7 cellular contexts compared by ENCODE assay signal in genomic region chr1:26278303-26278702, GRCh38. TPM values are rescaled to one million over a fixed set of nuclear protein-coding genes. Genes with fewer than 3 reads are reported as not detected.
A peak's percentile ranks its signal among the peaks of the same experiment; 100 is the strongest.
DNase-seq lines count a peak whose midpoint lies in the region; ATAC-seq and TF ChIP-seq lines count a peak whose summit lies in the region.

No MANE protein-coding gene starts in this region.

- peak overlapping the region; percentile 92 for H3K4me3 Mint-ChIP-seq in activated T-helper 1 cell treated with anti-CD3 and anti-CD28 coated beads, Interleukin-12 subunit alpha, Interleukin-12 subunit beta, Interleukin-2, Interleukin-4 antibody, amounts not matched to agents 30 ng/mL and 10 ng/mL and 1 ng/mL, durations not matched to agents 14 hours and 24 hours and 36 hours

- H3K27ac ChIP-seq in HL-60 (replicated peaks) (peak overlapping the region; percentile 88), stomach (peak overlapping the region; percentile 93 to 100 (median 98))

- no peaks in the 10 kb centered on the region for H3K27me3 Mint-ChIP-seq in activated T-helper 1 cell treated with anti-CD3 and anti-CD28 coated beads, Interleukin-12 subunit alpha, Interleukin-12 subunit beta, Interleukin-2, Interleukin-4 antibody, amounts not matched to agents 30 ng/mL and 10 ng/mL and 1 ng/mL, durations not matched to agents 14 hours and 24 hours and 36 hours (ENCODE audit: insufficient read depth)

- H3K9me3 Mint-ChIP-seq in activated T-helper 1 cell treated with anti-CD3 and anti-CD28 coated beads, Interleukin-12 subunit alpha, Interleukin-12 subunit beta, Interleukin-2, Interleukin-4 antibody, amounts not matched to agents 30 ng/mL and 10 ng/mL and 1 ng/mL, durations not matched to agents 14 hours and 24 hours and 36 hours: no peaks in the 10 kb centered on the region

- H3K27ac Mint-ChIP-seq in activated T-helper 1 cell treated with anti-CD3 and anti-CD28 coated beads, Interleukin-12 subunit alpha, Interleukin-12 subunit beta, Interleukin-2, Interleukin-4 antibody, amounts not matched to agents 30 ng/mL and 10 ng/mL and 1 ng/mL, durations not matched to agents 14 hours and 24 hours and 36 hours: peak overlapping the region; percentile 86

- H3K4me1 ChIP-seq in stomach: peaks cover 61 to 75% (median 72%) of the 10 kb centered on the region in 4 donors

- H3K4me3 ChIP-seq in HL-60 (replicated peaks; ENCODE audit: insufficient read depth, low read length): no peak overlapping the region
- no peak overlapping the region for H3K4me3 ChIP-seq in stomach

- peaks cover 0 to 22% (median 14%) of the 10 kb centered on the region in 4 donors for H3K36me3 ChIP-seq in stomach

- no peaks in the 10 kb centered on the region for H3K27me3 ChIP-seq in HL-60 (ENCODE audit: insufficient read depth, poor library complexity, severe bottlenecking)
- no peaks in the 10 kb centered on the region for H3K27me3 ChIP-seq in stomach

- no peak for ATAC-seq in HG03378 (IDR thresholded peaks at IDR 0.05; ENCODE audit: unreplicated experiment)

- intact Hi-C loops in activated T-helper 1 cell treated with anti-CD3 and anti-CD28 coated beads, Interleukin-12 subunit alpha, Interleukin-12 subunit beta, Interleukin-2, Interleukin-4 antibody, amounts not matched to agents 30 ng/mL and 10 ng/mL and 1 ng/mL, durations not matched to agents 14 hours and 24 hours and 36 hours (cut with micrococcal nuclease): loop anchor here (2.0 kb wide), 2 partner anchors 154 to 304 kb away; partner anchors contain the start of gene DHDDS
- intact Hi-C loops in stomach (cut with DNase I; ENCODE audit: low total_unique reads): no loop called here

- TF ChIP-seq EP300 in stomach (IDR thresholded peaks at IDR 0.05): no peak

- TF ChIP-seq POLR2A in stomach (IDR thresholded peaks at IDR 0.05): no peak

- DNase-seq in HL-60 (ENCODE audit: low read depth in 1 of 2, low spot score in 1 of 2) (no peak), foreskin melanocyte (peak; percentile 90), stomach (peak; percentile 68), iPS-NIHi11 (ENCODE audit: low spot score) (no peak), middle frontal gyrus (ENCODE audit: extremely low spot score, low spot score) (no peak)
- no peak for DNase-seq in activated T-helper 1 cell treated with anti-CD3 and anti-CD28 coated beads, Interleukin-12 subunit alpha, Interleukin-12 subunit beta, Interleukin-2, Interleukin-4 antibody, amounts not matched to agents 30 ng/mL and 10 ng/mL and 1 ng/mL, durations not matched to agents 14 hours and 24 hours and 36 hours (ENCODE audit: low spot score)

- TF ChIP-seq CTCF in HL-60 (IDR thresholded peaks at IDR 0.05; ENCODE audit: insufficient read depth, low read length): no peak
- TF ChIP-seq CTCF in stomach (IDR thresholded peaks at IDR 0.05): no peak

- WGBS in stomach, 5 donors: 18 to 42% (median 34%) methylated on average over 4 of the region's 4 CpGs

- peaks cover 75% of the 10 kb centered on the region for H3K4me1 Mint-ChIP-seq in activated T-helper 1 cell treated with anti-CD3 and anti-CD28 coated beads, Interleukin-12 subunit alpha, Interleukin-12 subunit beta, Interleukin-2, Interleukin-4 antibody, amounts not matched to agents 30 ng/mL and 10 ng/mL and 1 ng/mL, durations not matched to agents 14 hours and 24 hours and 36 hours (ENCODE audit: low read depth)

- no peaks in the 10 kb centered on the region for H3K9me3 ChIP-seq in stomach

- peaks cover 45% of the 10 kb centered on the region for H3K36me3 Mint-ChIP-seq in activated T-helper 1 cell treated with anti-CD3 and anti-CD28 coated beads, Interleukin-12 subunit alpha, Interleukin-12 subunit beta, Interleukin-2, Interleukin-4 antibody, amounts not matched to agents 30 ng/mL and 10 ng/mL and 1 ng/mL, durations not matched to agents 14 hours and 24 hours and 36 hours (ENCODE audit: low read depth)

RNA-seq across cellular contexts. Expression of gene SH3BGRL3, which starts 1.6 kb away (rescaled TPM):
- total RNA-seq in activated T-helper 1 cell treated with anti-CD3 and anti-CD28 coated beads, Interleukin-12 subunit alpha, Interleukin-12 subunit beta, Interleukin-2, Interleukin-4 antibody, amounts not matched to agents 30 ng/mL and 10 ng/mL and 1 ng/mL, durations not matched to agents 14 hours and 24 hours and 36 hours: 551 and 575 TPM in 2 replicates
- total RNA-seq in stomach: 100 to 1,000 TPM in 1 of 5 donors, 10 to 100 TPM in 3, 1 to 10 TPM in 1; 7.2 to 102 (median 29.5) TPM
- 100 to 1,000 TPM; 142 to 267 (median 227) TPM for polyA plus RNA-seq in stomach

RNA-seq across cellular contexts. Expression of gene UBXN11, which starts 28.1 kb away (rescaled TPM):
- 14.8 and 22.1 TPM in 2 replicates for total RNA-seq in activated T-helper 1 cell treated with anti-CD3 and anti-CD28 coated beads, Interleukin-12 subunit alpha, Interleukin-12 subunit beta, Interleukin-2, Interleukin-4 antibody, amounts not matched to agents 30 ng/mL and 10 ng/mL and 1 ng/mL, durations not matched to agents 14 hours and 24 hours and 36 hours
- 10 to 100 TPM in 3 of 5 donors, 1 to 10 TPM in 2; 7.3 to 12.9 (median 12.2) TPM for total RNA-seq in stomach
- polyA plus RNA-seq in stomach: 10 to 100 TPM; 14.4 to 26.3 (median 19.3) TPM

RNA-seq across cellular contexts. Expression of gene CD52, which starts 39.5 kb away (rescaled TPM):
- 394 and 411 TPM in 2 replicates for total RNA-seq in activated T-helper 1 cell treated with anti-CD3 and anti-CD28 coated beads, Interleukin-12 subunit alpha, Interleukin-12 subunit beta, Interleukin-2, Interleukin-4 antibody, amounts not matched to agents 30 ng/mL and 10 ng/mL and 1 ng/mL, durations not matched to agents 14 hours and 24 hours and 36 hours
- 10 to 100 TPM in 2 of 5 donors, 1 to 10 TPM in 1, not detected in 2; 5.1 to 15.2 (median 10.7) TPM for total RNA-seq in stomach
- 10 to 100 TPM; 27.3 to 68.2 (median 48.7) TPM for polyA plus RNA-seq in stomach

RNA-seq across cellular contexts. Expression of gene CEP85, which starts 44.3 kb away (rescaled TPM):
- 37.0 and 37.1 TPM in 2 replicates for total RNA-seq in activated T-helper 1 cell treated with anti-CD3 and anti-CD28 coated beads, Interleukin-12 subunit alpha, Interleukin-12 subunit beta, Interleukin-2, Interleukin-4 antibody, amounts not matched to agents 30 ng/mL and 10 ng/mL and 1 ng/mL, durations not matched to agents 14 hours and 24 hours and 36 hours
- 10 to 100 TPM in 3 of 5 donors, 1 to 10 TPM in 1, under 1 TPM in 1; 0.58 to 21.0 (median 10.3) TPM for total RNA-seq in stomach
- 1 to 10 TPM; 2.1 to 5.3 (median 2.7) TPM for polyA plus RNA-seq in stomach

Comparison
In these comparisons a context has a peak if more than half of its experiments do, and no peak if none do; other contexts are left out.
1. DNase-seq: peak in foreskin melanocyte (single experiment) and stomach (single experiment); none in HL-60 (0 of 2), activated T-helper 1 cell treated with anti-CD3 and anti-CD28 coated beads, Interleukin-12 subunit alpha, Interleukin-12 subunit beta, Interleukin-2, Interleukin-4 antibody, amounts not matched to agents 30 ng/mL and 10 ng/mL and 1 ng/mL, durations not matched to agents 14 hours and 24 hours and 36 hours (single experiment), iPS-NIHi11 (single experiment) and middle frontal gyrus (single experiment).
2. RNA of gene CD52, which starts 39.5 kb away (total RNA-seq): 394 to 411 TPM in activated T-helper 1 cell treated with anti-CD3 and anti-CD28 coated beads, Interleukin-12 subunit alpha, Interleukin-12 subunit beta, Interleukin-2, Interleukin-4 antibody, amounts not matched to agents 30 ng/mL and 10 ng/mL and 1 ng/mL, durations not matched to agents 14 hours and 24 hours and 36 hours; 5.1 to 15.2 TPM in stomach; every median in the first group is over 10 times any median in the second.